ENCODE assay signal across 1 cellular context in genomic region chr7:104982773-104983619, GRCh38.
TF ChIP-seq lines count a peak whose summit lies in the region.

No MANE protein-coding gene starts in this region.

TF ChIP-seq in K562, 482 proteins besides CTCF, POLR2A, EP300 and RAD21 (continued from another document):
- TF ChIP-seq THRAP3 (IDR thresholded peaks at IDR 0.05; ENCODE audit: borderline replicate concordance) (0 out of 2 replicates have a peak, but pooled peaks have one; percentile 29), NEUROD1 (IDR thresholded peaks at IDR 0.05; ENCODE audit: borderline replicate concordance, low read depth, low read length, partially characterized antibody) (no peak), JUND (IDR thresholded peaks at IDR 0.05; ENCODE audit: borderline replicate concordance, low read depth, low read length) (no peak), JUND (tag; IDR thresholded peaks at IDR 0.05; ENCODE audit: borderline replicate concordance, low read depth, low read length) (no peak), RAD51 (IDR thresholded peaks at IDR 0.05; ENCODE audit: borderline replicate concordance, low read depth) (no peak), CEBPZ (IDR thresholded peaks at IDR 0.05; ENCODE audit: borderline replicate concordance, low read depth, low read length) (no peak), RBM25 (IDR thresholded peaks at IDR 0.05; ENCODE audit: low read depth, low read length, severe bottlenecking) (no peak), ZKSCAN1 (IDR thresholded peaks at IDR 0.05; ENCODE audit: low read depth, low read length) (no peak), RNF2 (IDR thresholded peaks at IDR 0.05) (no peak), CREB1 (IDR thresholded peaks at IDR 0.05) (no peak), CREB1 (CRISPR knock-in tag; IDR thresholded peaks at IDR 0.05) (no peak), ARID1B (IDR thresholded peaks at IDR 0.05) (no peak), NR3C1 (CRISPR knock-in tag; IDR thresholded peaks at IDR 0.05) (no peak), HMG20B (CRISPR knock-in tag; IDR thresholded peaks at IDR 0.05) (no peak), SNIP1 (IDR thresholded peaks at IDR 0.05; ENCODE audit: low read depth) (no peak), ZFP30 (CRISPR knock-in tag; IDR thresholded peaks at IDR 0.05; ENCODE audit: borderline replicate concordance) (no peak), ZNF354B (CRISPR knock-in tag; IDR thresholded peaks at IDR 0.05) (0 out of 2 replicates have a peak, but pooled peaks have one; percentile 25), E2F3 (CRISPR knock-in tag; IDR thresholded peaks at IDR 0.05) (no peak), ZNF586 (CRISPR knock-in tag; conservative IDR thresholded peaks at IDR 0.05) (no peak), MCM2 (IDR thresholded peaks at IDR 0.05; ENCODE audit: low read depth) (no peak), SIN3B (IDR thresholded peaks at IDR 0.05; ENCODE audit: low read depth) (0 out of 2 replicates have a peak, but pooled peaks have one; percentile 20), ERF (CRISPR knock-in tag; IDR thresholded peaks at IDR 0.05) (no peak), ZC3H11A (IDR thresholded peaks at IDR 0.05; ENCODE audit: low read depth, low read length) (0 out of 2 replicates have a peak, but pooled peaks have one; percentile 13), ZBTB12 (CRISPR knock-in tag; IDR thresholded peaks at IDR 0.05) (no peak)
